In genomic region chr6:99165838-99166237, GRCh38 we compare ENCODE assay signal across 23 cellular contexts.
DNase-seq lines count a peak whose midpoint lies in the region; ATAC-seq, FAIRE-seq and TF ChIP-seq lines count a peak whose summit lies in the region.
"Had no signal": no experiment of that assay in that cellular context is flagged by ENCODE, and none has a peak within 500 bp of the region (broad histone marks: within the 10 kb centered on the region; RNA-seq: fewer than 3 reads in every experiment).

No MANE protein-coding gene starts in this region.

- H3K27ac Mint-ChIP-seq in osteocyte (ENCODE audit: unreplicated experiment), result no peak overlapping the region
- no peak overlapping the region for H3K27ac Mint-ChIP-seq in stimulated activated memory B cell treated with anti-CD40 and anti-IgM and Interleukin-4, amounts not matched to agents 10 μg/mL and 1 μg/mL and 100 μg/mL, for 72 hours
- H3K27ac Mint-ChIP-seq: CD4-positive, alpha-beta T cell had no signal

- no peak overlapping the region for H3K4me3 Mint-ChIP-seq in osteocyte (ENCODE audit: unreplicated experiment)
- H3K4me3 Mint-ChIP-seq in stimulated activated memory B cell treated with anti-CD40 and anti-IgM and Interleukin-4, amounts not matched to agents 10 μg/mL and 1 μg/mL and 100 μg/mL, for 72 hours, result no peak overlapping the region
- H3K4me3 Mint-ChIP-seq: CD4-positive, alpha-beta T cell had no signal

- H3K27me3 Mint-ChIP-seq in osteocyte (ENCODE audit: unreplicated experiment), result no peaks in the 10 kb centered on the region
- peaks cover 14% of the 10 kb centered on the region for H3K27me3 Mint-ChIP-seq in stimulated activated memory B cell treated with anti-CD40 and anti-IgM and Interleukin-4, amounts not matched to agents 10 μg/mL and 1 μg/mL and 100 μg/mL, for 72 hours

- H3K36me3 Mint-ChIP-seq in osteocyte (ENCODE audit: unreplicated experiment), result no peaks in the 10 kb centered on the region
- H3K36me3 Mint-ChIP-seq in stimulated activated memory B cell treated with anti-CD40 and anti-IgM and Interleukin-4, amounts not matched to agents 10 μg/mL and 1 μg/mL and 100 μg/mL, for 72 hours, result no peaks in the 10 kb centered on the region

- TF ChIP-seq POLR2A in GM18505 (IDR thresholded peaks at IDR 0.05; ENCODE audit: borderline replicate concordance, extremely low read depth, insufficient read depth, insufficient read length), result no peak

- ATAC-seq in GM18505 (IDR thresholded peaks at IDR 0.05; ENCODE audit: unreplicated experiment) (peak; percentile 97), GM19467 (IDR thresholded peaks at IDR 0.05; ENCODE audit: unreplicated experiment) (peak; percentile 71), HG02759 (IDR thresholded peaks at IDR 0.05; ENCODE audit: unreplicated experiment) (peak; percentile 86), HG03354 (IDR thresholded peaks at IDR 0.05; ENCODE audit: poor library complexity, severe bottlenecking, unreplicated experiment) (peak; percentile 77), HG03280 (IDR thresholded peaks at IDR 0.05; ENCODE audit: unreplicated experiment) (no peak)
- no peak for ATAC-seq in stimulated activated memory B cell treated with anti-CD40 and anti-IgM and Interleukin-4, amounts not matched to agents 10 μg/mL and 1 μg/mL and 100 μg/mL, for 72 hours
- ATAC-seq: A549, mucosa of descending colon had no signal

- no peaks in the 10 kb centered on the region for H3K4me1 Mint-ChIP-seq in osteocyte (ENCODE audit: unreplicated experiment)
- H3K4me1 Mint-ChIP-seq in stimulated activated memory B cell treated with anti-CD40 and anti-IgM and Interleukin-4, amounts not matched to agents 10 μg/mL and 1 μg/mL and 100 μg/mL, for 72 hours, result no peaks in the 10 kb centered on the region

- DNase-seq in D721Med (ENCODE audit: insufficient read length, low spot score) (no peak), osteocyte (ENCODE audit: extremely low spot score, unreplicated experiment) (no peak)
- DNase-seq: activated naive CD4-positive, alpha-beta T cell; CD4-positive, alpha-beta T cell; EL; mucosa of descending colon; NCI-H187; NCI-H524; occipital lobe; stimulated activated CD4-positive, alpha-beta T cell treated with anti-CD3 and anti-CD28 coated beads, Interleukin-4, amount 100 ng/mL, for 4 hours; stimulated activated naive CD4-positive, alpha-beta T cell; SW 1271; WERI-Rb-1 had no signal

- TF ChIP-seq CTCF in D721Med (IDR thresholded peaks at IDR 0.05; ENCODE audit: insufficient read depth, missing control alignments), result no peak
- no peak for TF ChIP-seq CTCF in osteocyte (IDR thresholded peaks at IDR 0.05)

- no peaks in the 10 kb centered on the region for H3K9me3 Mint-ChIP-seq in osteocyte (ENCODE audit: unreplicated experiment)
- H3K9me3 Mint-ChIP-seq in stimulated activated memory B cell treated with anti-CD40 and anti-IgM and Interleukin-4, amounts not matched to agents 10 μg/mL and 1 μg/mL and 100 μg/mL, for 72 hours, result no peaks in the 10 kb centered on the region
- H3K9me3 Mint-ChIP-seq: CD4-positive, alpha-beta T cell had no signal

- no peak for FAIRE-seq in D721Med (lab: Jason Lieb, UNC)
- FAIRE-seq: A549, GM12892, H54, urothelium cell line had no signal

Comparison
In these comparisons a context has a peak if more than half of its experiments do, and no peak if none do; other contexts are left out.
1. ATAC-seq: peak in GM18505 (single experiment), GM19467 (single experiment), HG02759 (single experiment) and HG03354 (single experiment); none in HG03280 (single experiment) and stimulated activated memory B cell treated with anti-CD40 and anti-IgM and Interleukin-4, amounts not matched to agents 10 μg/mL and 1 μg/mL and 100 μg/mL, for 72 hours (single experiment).